ENCODE assay signal across 17 cellular contexts in the genomic region with DNA sequence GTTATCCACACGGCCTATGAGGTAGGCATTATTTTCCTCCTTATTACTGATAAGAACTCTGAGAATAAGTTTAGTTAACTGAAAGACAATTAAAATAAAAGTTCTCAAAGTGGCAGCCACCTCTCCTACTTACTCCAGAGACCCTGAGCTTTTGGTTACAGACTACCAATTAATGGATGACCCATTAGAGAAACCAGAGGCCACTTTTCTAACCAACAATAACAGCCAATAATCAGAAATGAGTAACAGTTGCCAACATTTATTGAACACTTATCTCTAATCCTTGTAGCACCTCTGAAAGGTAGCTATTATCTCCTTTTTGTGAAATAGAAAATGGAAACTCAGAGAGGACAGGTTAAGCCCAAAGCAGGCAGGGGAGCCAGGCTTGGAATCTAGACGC. TPM values are rescaled to one million over a fixed set of nuclear protein-coding genes. Genes with fewer than 3 reads are reported as not detected.
A peak's percentile ranks its signal among the peaks of the same experiment; 100 is the strongest.
DNase-seq lines count a peak whose midpoint lies in the region; ATAC-seq, FAIRE-seq and TF ChIP-seq lines count a peak whose summit lies in the region.
"Had no signal": no experiment of that assay in that cellular context is flagged by ENCODE, and none has a peak within 500 bp of the region (broad histone marks: within the 10 kb centered on the region; RNA-seq: fewer than 3 reads in every experiment).

No MANE protein-coding gene starts in this region.

- peak; percentile 66 for ATAC-seq in GM18909 (IDR thresholded peaks at IDR 0.05; ENCODE audit: poor library complexity, unreplicated experiment)
- peak; percentile 44 for ATAC-seq in HG02981 (IDR thresholded peaks at IDR 0.05; ENCODE audit: unreplicated experiment)
- no peak for ATAC-seq in HG03565 (IDR thresholded peaks at IDR 0.05; ENCODE audit: unreplicated experiment)
- ATAC-seq: CD8-positive, alpha-beta T cell; GM12878; HepG2 had no signal

- intact Hi-C loops in kidney (cut with DNase I), result no loop called here

- no peak for DNase-seq in kidney
- DNase-seq in OCI-M2 (lab: John Stamatoyannopoulos, UW; ENCODE audit: unreplicated experiment), result no peak
- DNase-seq in NCI-H1417 treated with DMSO at 0.1 percent for 48 hours (lab: John Stamatoyannopoulos, UW), result no peak
- DNase-seq in COR-L47 (lab: John Stamatoyannopoulos, UW), result no peak
- DNase-seq: CD8-positive, alpha-beta T cell; HCEC 1CT; HFFc6 had no signal

- H3K4me3 ChIP-seq in GM08714 (ENCODE audit: low read length), result peak overlapping the region; percentile 40; the same call in 1 of the 2 replicates
- H3K4me3 ChIP-seq in kidney (ENCODE audit: low read length in 2 of 2), result no peak overlapping the region
- H3K4me3 ChIP-seq: GM12878 had no signal

- H3K9ac ChIP-seq in kidney (ENCODE audit: low read length in 2 of 2), result no peak overlapping the region

- H3K36me3 ChIP-seq in kidney (ENCODE audit: control insufficient read depth in 1 of 2, insufficient read depth in 2 of 2, low read length in 2 of 2), result peaks cover 0 to 5% of the 10 kb centered on the region in 2 donors

- H3K9me3 ChIP-seq in kidney (ENCODE audit: control insufficient read depth in 1 of 2, low read length in 2 of 2), result no peaks in the 10 kb centered on the region

- FAIRE-seq in kidney (lab: Jason Lieb, UNC), result no peak
- FAIRE-seq: GM12878, HepG2, HTR-8/SVneo had no signal

- peak overlapping the region; percentile 64 to 65 for H3K27ac ChIP-seq in kidney (ENCODE audit: low read depth in 2 of 2, low read length in 2 of 2)
- H3K27ac ChIP-seq: 22Rv1 had no signal

- H3K4me1 ChIP-seq in kidney (ENCODE audit: control insufficient read depth in 1 of 2, insufficient read depth in 1 of 2, low read depth in 1 of 2, low read length in 2 of 2), result peaks cover 6 to 13% of the 10 kb centered on the region in 2 donors

- no peak for TF ChIP-seq CTCF in kidney (IDR thresholded peaks at IDR 0.05; ENCODE audit: borderline replicate concordance, extremely low read depth, insufficient read depth)

RNA-seq across cellular contexts. Expression of gene BEND5, which starts 50.1 kb away (rescaled TPM):
- total RNA-seq in kidney, result 11.6 TPM
- polyA plus RNA-seq in kidney (ENCODE audit: insufficient read depth, low read depth, low replicate concordance), result 27.1 TPM
- total RNA-seq: GM12878, HepG2, HFFc6 had no signal
- polyA plus RNA-seq: BJ, CD14-positive monocyte had no signal
